28 cellular contexts compared by ENCODE assay signal in the genomic region with DNA sequence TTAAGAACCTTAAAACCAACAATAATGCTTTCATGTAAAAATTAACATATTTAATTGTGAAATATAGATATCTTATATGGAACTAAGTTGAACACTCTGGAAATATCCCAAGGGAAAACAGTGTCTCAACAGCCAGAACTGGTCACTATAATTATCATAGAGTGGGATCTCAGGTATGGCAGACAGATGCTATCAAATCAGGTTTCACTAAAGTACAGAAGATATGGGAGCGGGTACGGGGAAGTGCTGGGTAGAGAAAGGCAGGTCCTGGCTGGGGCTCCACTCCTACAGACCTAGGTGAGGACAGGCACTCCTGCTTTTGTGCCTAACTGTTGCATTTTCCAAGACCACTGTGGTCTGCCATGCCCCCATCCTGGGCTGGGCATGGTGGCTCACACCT.
DNase-seq lines count a peak whose midpoint lies in the region; ATAC-seq, FAIRE-seq and TF ChIP-seq lines count a peak whose summit lies in the region.
"Had no signal": no experiment of that assay in that cellular context is flagged by ENCODE, and none has a peak within 500 bp of the region (broad histone marks: within the 10 kb centered on the region; RNA-seq: fewer than 3 reads in every experiment).

No MANE protein-coding gene starts in this region.

- no peaks in the 10 kb centered on the region for H3K4me1 Mint-ChIP-seq in neural progenitor cell
- H3K4me1 Mint-ChIP-seq in activated T-helper 2 cell treated with anti-CD3 and anti-CD28 coated beads, Interferon-gamma antibody, Interleukin-2, Interleukin-4, amounts not matched to agents 10 μg/mL and 5 μg/mL and 100 μg/mL, durations not matched to agents 14 hours and 24 hours and 36 hours (ENCODE audit: low read depth), result no peaks in the 10 kb centered on the region
- H3K4me1 Mint-ChIP-seq: CD14-positive monocyte; CD4-positive, alpha-beta memory T cell; CD8-positive, alpha-beta memory T cell had no signal

- H3K79me1 ChIP-seq in H1 (ENCODE audit: low read depth, low read length), result no peaks in the 10 kb centered on the region

- peaks cover 0 to 3% (median 0%) of the 10 kb centered on the region in 4 experiments; a peak in 2 of 8 replicates for H3K36me3 ChIP-seq in H1 (ENCODE audit: control insufficient read depth in 2 of 4, insufficient read depth in 4 of 4, low read length in 3 of 4)
- no peaks in the 10 kb centered on the region for H3K36me3 ChIP-seq in lower lobe of right lung
- H3K36me3 ChIP-seq in thyroid gland, result no peaks in the 10 kb centered on the region
- no peaks in the 10 kb centered on the region for H3K36me3 ChIP-seq in neural progenitor cell
- H3K36me3 ChIP-seq: BE2C, BLaER1 had no signal

- no peak for TF ChIP-seq RAD21 in H1 (IDR thresholded peaks at IDR 0.05 in 1 of 2, conservative IDR thresholded peaks at IDR 0.05 in 1 of 2; ENCODE audit: low read depth in 2 of 2, low read length in 2 of 2)

- TF ChIP-seq POLR2A in H1 (IDR thresholded peaks at IDR 0.05; ENCODE audit: control extremely low read depth in 1 of 2, low read depth in 2 of 2, low read length in 2 of 2) (no peak), thyroid gland (IDR thresholded peaks at IDR 0.05) (no peak)

- TF ChIP-seq CTCF in RWPE1 (conservative IDR thresholded peaks at IDR 0.05; ENCODE audit: low read depth), result no peak
- no peak for TF ChIP-seq CTCF in H1 (IDR thresholded peaks at IDR 0.05; ENCODE audit: control extremely low read depth in 1 of 3, insufficient read depth in 1 of 3, low read depth in 1 of 3, low read length in 3 of 3)
- no peak for TF ChIP-seq CTCF in lower lobe of right lung (IDR thresholded peaks at IDR 0.05)
- TF ChIP-seq CTCF in thyroid gland (IDR thresholded peaks at IDR 0.05), result no peak
- no peak for TF ChIP-seq CTCF in neural progenitor cell (IDR thresholded peaks at IDR 0.05)

- CTCF ChIA-PET in RWPE1 (lab: Yijun Ruan, JAX) (interaction anchor here (0.6 kb wide), 1 partner anchor 88 kb away, joined by 4 read pairs; no protein-coding TSS in a partner anchor), H1 (lab: Charles Lee; ENCODE audit: partially characterized antibody) (interaction anchor here (1.4 kb wide), 1 partner anchor 13 kb away, joined by 3 read pairs; no protein-coding TSS in a partner anchor)

- WGBS in H1 (ENCODE audit: extremely low coverage in 1 of 2, insufficient coverage in 1 of 2, insufficient read length in 1 of 2, insufficient replicate concordance in 2 of 2, low coverage in 1 of 2, low lambda C conversion rate in 2 of 2, missing lambda C conversion rate in 1 of 2), 2 experiments, result 94% methylated on average over 2 of the region's 2 CpGs; no CpG with 5 or more reads in 1 of the 2 experiments
- WGBS in thyroid gland, 2 donors, result 89 to 96% methylated on average over 2 of the region's 2 CpGs

- no peak overlapping the region for H2BK120ac ChIP-seq in H1 (replicated peaks; ENCODE audit: low read depth, low read length)

- H2BK12ac ChIP-seq in H1 (ENCODE audit: low read depth, low read length), result no peak overlapping the region

- H3K23ac ChIP-seq in H1 (ENCODE audit: insufficient read length), result no peak overlapping the region

- ATAC-seq in lower lobe of right lung, result no peak
- no peak for ATAC-seq in GM21390 (IDR thresholded peaks at IDR 0.05; ENCODE audit: unreplicated experiment)
- ATAC-seq: GM12878 had no signal

- no peak for DNase-seq in RWPE1 (ENCODE audit: low spot score)
- DNase-seq in H1 (ENCODE audit: low read depth in 1 of 2, low spot score in 2 of 2), result no peak
- DNase-seq in lower lobe of right lung, result no peak
- no peak for DNase-seq in thyroid gland
- DNase-seq in DMS153 (lab: John Stamatoyannopoulos, UW), result no peak
- DNase-seq in neural progenitor cell (ENCODE audit: low spot score), result no peak
- no peak for DNase-seq in activated T-helper 2 cell treated with anti-CD3 and anti-CD28 coated beads, Interferon-gamma antibody, Interleukin-2, Interleukin-4, amounts not matched to agents 10 μg/mL and 5 μg/mL and 100 μg/mL, durations not matched to agents 14 hours and 24 hours and 36 hours (ENCODE audit: low spot score)
- DNase-seq: 8988T; ACHN; BE2C; C1 segment of cervical spinal cord; CD4-positive, alpha-beta memory T cell; CD4-positive, CD25-positive, alpha-beta regulatory T cell; CD8-positive, alpha-beta memory T cell; COR-L47; DMS 273 treated with DMSO at 0.1 percent for 48 hours; DMS53; DMS79; DND-41; EL; GDM1 had no signal

- intact Hi-C loops in lower lobe of right lung (cut with DNase I), result no loop called here
- intact Hi-C loops in thyroid gland (cut with DNase I), result no loop called here
- intact Hi-C loops in activated T-helper 2 cell treated with anti-CD3 and anti-CD28 coated beads, Interferon-gamma antibody, Interleukin-2, Interleukin-4, amounts not matched to agents 10 μg/mL and 5 μg/mL and 100 μg/mL, durations not matched to agents 14 hours and 24 hours and 36 hours (cut with micrococcal nuclease), result no loop called here

- no peak overlapping the region for H2BK20ac ChIP-seq in H1 (ENCODE audit: low read length)

- no peak overlapping the region for H4K91ac ChIP-seq in H1 (replicated peaks; ENCODE audit: insufficient read length, low read length)

- no peak overlapping the region for H3K18ac ChIP-seq in H1 (ENCODE audit: extremely low read depth, low read length)

- peak overlapping the region; percentile 56 for H3K27ac ChIP-seq in RWPE1
- no peak overlapping the region for H3K27ac ChIP-seq in H1 (ENCODE audit: low read depth, low read length)
- peak overlapping the region; percentile 8 for H3K27ac ChIP-seq in lower lobe of right lung
- H3K27ac ChIP-seq in thyroid gland, result peak overlapping the region in 2 of 3 donors; percentile 38 to 70
- no peak overlapping the region for H3K27ac ChIP-seq in neural progenitor cell
- H3K27ac ChIP-seq: BLaER1 had no signal

- H4K5ac ChIP-seq in H1 (ENCODE audit: insufficient read length, low read depth, low read length), result no peak overlapping the region

- no peaks in the 10 kb centered on the region for H3K9me3 Mint-ChIP-seq in neural progenitor cell
- H3K9me3 Mint-ChIP-seq in activated T-helper 2 cell treated with anti-CD3 and anti-CD28 coated beads, Interferon-gamma antibody, Interleukin-2, Interleukin-4, amounts not matched to agents 10 μg/mL and 5 μg/mL and 100 μg/mL, durations not matched to agents 14 hours and 24 hours and 36 hours, result no peaks in the 10 kb centered on the region
- H3K9me3 Mint-ChIP-seq: CD4-positive, alpha-beta memory T cell; CD4-positive, CD25-positive, alpha-beta regulatory T cell; CD8-positive, alpha-beta memory T cell had no signal

- POLR2A ChIA-PET in RWPE1 (lab: Yijun Ruan, JAX; ENCODE audit: low non-redundant PET), result no interaction called here
- POLR2A ChIA-PET in H1 (lab: Charles Lee; ENCODE audit: partially characterized antibody), result no interaction called here

- H3K79me2 ChIP-seq in H1 (ENCODE audit: control insufficient read depth in 1 of 2, insufficient read depth in 2 of 2, low read length in 2 of 2), result no peaks in the 10 kb centered on the region
- H3K79me2 ChIP-seq in neural progenitor cell (ENCODE audit: low read depth), result no peaks in the 10 kb centered on the region

- no peaks in the 10 kb centered on the region for H3K27me3 ChIP-seq in H1 (replicated peaks in 1 of 4; ENCODE audit: control insufficient read depth in 3 of 4, extremely low read depth in 1 of 4, insufficient read depth in 3 of 4, low read length in 3 of 4)
- H3K27me3 ChIP-seq in lower lobe of right lung (ENCODE audit: low read depth), result no peaks in the 10 kb centered on the region
- no peaks in the 10 kb centered on the region for H3K27me3 ChIP-seq in thyroid gland
- no peaks in the 10 kb centered on the region for H3K27me3 ChIP-seq in neural progenitor cell
- H3K27me3 ChIP-seq: BE2C, BLaER1 had no signal

- H2AK5ac ChIP-seq in H1 (ENCODE audit: low read depth, low read length), result no peak overlapping the region

- no peak overlapping the region for H2BK15ac ChIP-seq in H1 (ENCODE audit: low read length)

- TF ChIP-seq EP300 in H1 (IDR thresholded peaks at IDR 0.05; ENCODE audit: borderline replicate concordance in 1 of 2, low read depth in 2 of 2, low read length in 2 of 2), result no peak

- H3K23me2 ChIP-seq in H1 (ENCODE audit: low read depth, low read length), result no peaks in the 10 kb centered on the region

- no peaks in the 10 kb centered on the region for H3F3A ChIP-seq in neural progenitor cell (ENCODE audit: low read depth)

- H3K4ac ChIP-seq in H1 (replicated peaks; ENCODE audit: insufficient read length, low read depth, low read length), result no peak overlapping the region

- H3K36me3 Mint-ChIP-seq in neural progenitor cell, result peaks cover 6% of the 10 kb centered on the region
- no peaks in the 10 kb centered on the region for H3K36me3 Mint-ChIP-seq in activated T-helper 2 cell treated with anti-CD3 and anti-CD28 coated beads, Interferon-gamma antibody, Interleukin-2, Interleukin-4, amounts not matched to agents 10 μg/mL and 5 μg/mL and 100 μg/mL, durations not matched to agents 14 hours and 24 hours and 36 hours (ENCODE audit: low read depth)

- no peak overlapping the region for H3K27ac Mint-ChIP-seq in neural progenitor cell
- H3K27ac Mint-ChIP-seq in activated T-helper 2 cell treated with anti-CD3 and anti-CD28 coated beads, Interferon-gamma antibody, Interleukin-2, Interleukin-4, amounts not matched to agents 10 μg/mL and 5 μg/mL and 100 μg/mL, durations not matched to agents 14 hours and 24 hours and 36 hours, result no peak overlapping the region
- H3K27ac Mint-ChIP-seq: CD14-positive monocyte; CD4-positive, CD25-positive, alpha-beta regulatory T cell; CD8-positive, alpha-beta memory T cell had no signal

- no peak overlapping the region for H3K14ac ChIP-seq in H1 (ENCODE audit: insufficient read length)

- H4K20me1 ChIP-seq in H1 (replicated peaks in 1 of 2; ENCODE audit: control insufficient read depth in 1 of 2, insufficient read depth in 2 of 2, low read length in 2 of 2) (no peaks in the 10 kb centered on the region), neural progenitor cell (ENCODE audit: low read depth) (no peaks in the 10 kb centered on the region)
- H4K20me1 ChIP-seq: BLaER1 had no signal

- H2BK5ac ChIP-seq in H1 (ENCODE audit: low read depth, low read length), result no peak overlapping the region

- H3K4me3 ChIP-seq in H1 (ENCODE audit: extremely low read depth in 1 of 4, insufficient read depth in 2 of 4, low read depth in 3 of 4, low read length in 4 of 4) (no peak overlapping the region), lower lobe of right lung (no peak overlapping the region), thyroid gland (replicated peaks in 1 of 3) (no peak overlapping the region), neural progenitor cell (no peak overlapping the region)
- H3K4me3 ChIP-seq: BLaER1, GM12878 had no signal

- H3K4me3 Mint-ChIP-seq in neural progenitor cell, result no peak overlapping the region
- H3K4me3 Mint-ChIP-seq in activated T-helper 2 cell treated with anti-CD3 and anti-CD28 coated beads, Interferon-gamma antibody, Interleukin-2, Interleukin-4, amounts not matched to agents 10 μg/mL and 5 μg/mL and 100 μg/mL, durations not matched to agents 14 hours and 24 hours and 36 hours (ENCODE audit: low read depth), result no peak overlapping the region
- H3K4me3 Mint-ChIP-seq: CD14-positive monocyte; CD4-positive, alpha-beta memory T cell; CD4-positive, CD25-positive, alpha-beta regulatory T cell; CD8-positive, alpha-beta memory T cell had no signal

- H3K4me1 ChIP-seq in H1 (replicated peaks in 1 of 4; ENCODE audit: control insufficient read depth in 3 of 4, insufficient read depth in 4 of 4, low read length in 3 of 4) (no peaks in the 10 kb centered on the region), lower lobe of right lung (peaks cover 7% of the 10 kb centered on the region), thyroid gland (peaks cover 22 to 26% of the 10 kb centered on the region in 2 donors), neural progenitor cell (peaks cover 1% of the 10 kb centered on the region)
- H3K4me1 ChIP-seq: BE2C, BLaER1 had no signal

- no peak for FAIRE-seq in H1 (lab: Jason Lieb, UNC)
- FAIRE-seq: A204.1, GM12878, GM12892, GM18507 had no signal

- H3K27me3 Mint-ChIP-seq in neural progenitor cell (ENCODE audit: insufficient read depth, low read depth), result no peaks in the 10 kb centered on the region
- H3K27me3 Mint-ChIP-seq in activated T-helper 2 cell treated with anti-CD3 and anti-CD28 coated beads, Interferon-gamma antibody, Interleukin-2, Interleukin-4, amounts not matched to agents 10 μg/mL and 5 μg/mL and 100 μg/mL, durations not matched to agents 14 hours and 24 hours and 36 hours (ENCODE audit: low read depth), result no peaks in the 10 kb centered on the region
- H3K27me3 Mint-ChIP-seq: CD4-positive, alpha-beta memory T cell; CD4-positive, CD25-positive, alpha-beta regulatory T cell; CD8-positive, alpha-beta memory T cell had no signal

- H4K8ac ChIP-seq in H1 (ENCODE audit: extremely low read depth, insufficient read depth, low read length), result peak overlapping the region; percentile 14; the same call in 1 of the 2 replicates

- H3K4me2 ChIP-seq in H1 (ENCODE audit: insufficient read depth in 1 of 2, low read depth in 2 of 2, low read length in 2 of 2) (no peak overlapping the region), neural progenitor cell (no peak overlapping the region)
- H3K4me2 ChIP-seq: BLaER1 had no signal

- no peaks in the 10 kb centered on the region for H3K9me3 ChIP-seq in H1 (ENCODE audit: insufficient read depth in 2 of 2, low read depth in 1 of 2, low read length in 1 of 2)
- no peaks in the 10 kb centered on the region for H3K9me3 ChIP-seq in lower lobe of right lung
- H3K9me3 ChIP-seq in thyroid gland, result no peaks in the 10 kb centered on the region
- H3K9me3 ChIP-seq in neural progenitor cell (ENCODE audit: low read depth), result no peaks in the 10 kb centered on the region
- H3K9me3 ChIP-seq: BE2C, BLaER1 had no signal

- H3K9ac ChIP-seq in H1 (replicated peaks in 1 of 4; ENCODE audit: extremely low read depth in 1 of 4, low read depth in 3 of 4, low read length in 3 of 4) (no peak overlapping the region), neural progenitor cell (no peak overlapping the region)
- H3K9ac ChIP-seq: BLaER1 had no signal

- no peak overlapping the region for H3K56ac ChIP-seq in H1 (replicated peaks; ENCODE audit: insufficient read length, low read depth, low read length)

- no peak overlapping the region for H2AFZ ChIP-seq in H1 (ENCODE audit: low read length)
- no peak overlapping the region for H2AFZ ChIP-seq in neural progenitor cell (replicated peaks)

Comparison
In these comparisons a context has a peak if more than half of its experiments do, and no peak if none do; other contexts are left out.
1. H3K27ac ChIP-seq: peak in RWPE1 (single experiment), lower lobe of right lung (single experiment) and thyroid gland (2 of 3); none in H1 (single experiment) and neural progenitor cell (single experiment).